Comparison of ENCODE assay signal across 1 cellular context in genomic region chr4:127630152-127630551, GRCh38.
TF ChIP-seq lines count a peak whose summit lies in the region.

No MANE protein-coding gene starts in this region.

TF ChIP-seq in K562, 482 proteins besides CTCF, POLR2A, EP300 and RAD21 (continued from another document and continues in another):
- TF ChIP-seq ARID3A (IDR thresholded peaks at IDR 0.05; ENCODE audit: borderline replicate concordance, low read depth, low read length) (no peak), ZNF134 (CRISPR knock-in tag; conservative IDR thresholded peaks at IDR 0.05) (peak; percentile 64), SRSF7 (optimal IDR thresholded peaks at IDR 0.05; ENCODE audit: low read depth, low read length) (no peak), FOXA3 (CRISPR knock-in tag; conservative IDR thresholded peaks at IDR 0.05 in 1 of 2, IDR thresholded peaks at IDR 0.05 in 1 of 2) (0 out of 4 replicates have a peak, but pooled peaks of 1 of the 2 experiments have one; percentile 29), RBM14 (IDR thresholded peaks at IDR 0.05; ENCODE audit: borderline replicate concordance, insufficient read depth, low read depth, low read length) (no peak), U2AF2 (optimal IDR thresholded peaks at IDR 0.05; ENCODE audit: low read depth, low read length) (no peak), PTBP1 (IDR thresholded peaks at IDR 0.05; ENCODE audit: low read depth, low read length) (no peak), ZNF551 (CRISPR knock-in tag; IDR thresholded peaks at IDR 0.05) (no peak), JUND (IDR thresholded peaks at IDR 0.05; ENCODE audit: borderline replicate concordance, low read depth, low read length) (no peak), JUND (tag; IDR thresholded peaks at IDR 0.05; ENCODE audit: borderline replicate concordance, low read depth, low read length) (peak; percentile 43; the same call in 1 of the 3 replicates), NCOA4 (IDR thresholded peaks at IDR 0.05; ENCODE audit: partially characterized antibody) (no peak), KAT7 (CRISPR knock-in tag; IDR thresholded peaks at IDR 0.05; ENCODE audit: borderline replicate concordance) (no peak), FOSL1 (tag; conservative IDR thresholded peaks at IDR 0.05) (no peak), HDAC3 (IDR thresholded peaks at IDR 0.05; ENCODE audit: borderline replicate concordance, partially characterized antibody) (no peak), E2F3 (CRISPR knock-in tag; IDR thresholded peaks at IDR 0.05) (peak; percentile 85), POLR2G (IDR thresholded peaks at IDR 0.05; ENCODE audit: low read depth, low read length) (no peak), ILK (tag; IDR thresholded peaks at IDR 0.05; ENCODE audit: borderline replicate concordance, low read depth) (peak; percentile 88), POLR3G (IDR thresholded peaks at IDR 0.05; ENCODE audit: extremely low read depth, insufficient read length, insufficient replicate concordance) (no peak), MITF (IDR thresholded peaks at IDR 0.05) (no peak), DDX20 (tag; IDR thresholded peaks at IDR 0.05; ENCODE audit: low read depth) (peak; percentile 92), HLTF (IDR thresholded peaks at IDR 0.05) (no peak), HMGN3 (IDR thresholded peaks at IDR 0.05; ENCODE audit: borderline replicate concordance, extremely low read depth, insufficient read length, low read depth, low read length) (no peak), SMARCA5 (IDR thresholded peaks at IDR 0.05) (no peak), MEF2D (tag; conservative IDR thresholded peaks at IDR 0.05; ENCODE audit: low read depth) (peak; percentile 92), RFX7 (CRISPR knock-in tag; IDR thresholded peaks at IDR 0.05) (no peak; the same call in 1 of the 2 replicates), ZBTB9 (CRISPR knock-in tag; IDR thresholded peaks at IDR 0.05) (peak; percentile 79; the same call in 1 of the 2 replicates), PTTG1 (tag; IDR thresholded peaks at IDR 0.05; ENCODE audit: low read depth) (peak; percentile 96), XRCC5 (IDR thresholded peaks at IDR 0.05; ENCODE audit: low read depth, low read length) (no peak), KDM1A (IDR thresholded peaks at IDR 0.05) (no peak), CHAMP1 (IDR thresholded peaks at IDR 0.05) (no peak), ZNF239 (CRISPR knock-in tag; IDR thresholded peaks at IDR 0.05) (peak; percentile 86), PPARD (CRISPR knock-in tag; IDR thresholded peaks at IDR 0.05) (no peak), STAT5B (CRISPR knock-in tag; IDR thresholded peaks at IDR 0.05) (peak; percentile 58; the same call in 1 of the 2 replicates), PYGO2 (tag; IDR thresholded peaks at IDR 0.05) (peak; percentile 93), ZNF583 (CRISPR knock-in tag; IDR thresholded peaks at IDR 0.05) (peak; percentile 93), WHSC1 (IDR thresholded peaks at IDR 0.05; ENCODE audit: low read length) (no peak), ZHX1 (conservative IDR thresholded peaks at IDR 0.05; ENCODE audit: low read length) (no peak), CBFA2T2 (conservative IDR thresholded peaks at IDR 0.05) (no peak), MYBL2 (IDR thresholded peaks at IDR 0.05; ENCODE audit: low read depth) (no peak), MYBL2 (CRISPR knock-in tag; IDR thresholded peaks at IDR 0.05; ENCODE audit: borderline replicate concordance) (no peak), SUPT5H (IDR thresholded peaks at IDR 0.05) (no peak), PRMT5 (CRISPR knock-in tag; IDR thresholded peaks at IDR 0.05) (no peak), U2AF1 (optimal IDR thresholded peaks at IDR 0.05; ENCODE audit: low read depth, low read length) (no peak), EWSR1 (IDR thresholded peaks at IDR 0.05; ENCODE audit: borderline replicate concordance, low read depth, partially characterized antibody) (no peak), ZFX (CRISPR knock-in tag; IDR thresholded peaks at IDR 0.05) (no peak), MEIS2 (IDR thresholded peaks at IDR 0.05; ENCODE audit: partially characterized antibody) (no peak), ZNF175 (CRISPR knock-in tag; IDR thresholded peaks at IDR 0.05; ENCODE audit: low read depth) (peak; percentile 92)
- TF ChIP-seq, protein P1, sequence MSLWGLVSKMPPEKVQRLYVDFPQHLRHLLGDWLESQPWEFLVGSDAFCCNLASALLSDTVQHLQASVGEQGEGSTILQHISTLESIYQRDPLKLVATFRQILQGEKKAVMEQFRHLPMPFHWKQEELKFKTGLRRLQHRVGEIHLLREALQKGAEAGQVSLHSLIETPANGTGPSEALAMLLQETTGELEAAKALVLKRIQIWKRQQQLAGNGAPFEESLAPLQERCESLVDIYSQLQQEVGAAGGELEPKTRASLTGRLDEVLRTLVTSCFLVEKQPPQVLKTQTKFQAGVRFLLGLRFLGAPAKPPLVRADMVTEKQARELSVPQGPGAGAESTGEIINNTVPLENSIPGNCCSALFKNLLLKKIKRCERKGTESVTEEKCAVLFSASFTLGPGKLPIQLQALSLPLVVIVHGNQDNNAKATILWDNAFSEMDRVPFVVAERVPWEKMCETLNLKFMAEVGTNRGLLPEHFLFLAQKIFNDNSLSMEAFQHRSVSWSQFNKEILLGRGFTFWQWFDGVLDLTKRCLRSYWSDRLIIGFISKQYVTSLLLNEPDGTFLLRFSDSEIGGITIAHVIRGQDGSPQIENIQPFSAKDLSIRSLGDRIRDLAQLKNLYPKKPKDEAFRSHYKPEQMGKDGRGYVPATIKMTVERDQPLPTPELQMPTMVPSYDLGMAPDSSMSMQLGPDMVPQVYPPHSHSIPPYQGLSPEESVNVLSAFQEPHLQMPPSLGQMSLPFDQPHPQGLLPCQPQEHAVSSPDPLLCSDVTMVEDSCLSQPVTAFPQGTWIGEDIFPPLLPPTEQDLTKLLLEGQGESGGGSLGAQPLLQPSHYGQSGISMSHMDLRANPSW (CRISPR knock-in tag; IDR thresholded peaks at IDR 0.05): no peak
- TF ChIP-seq, protein P2, sequence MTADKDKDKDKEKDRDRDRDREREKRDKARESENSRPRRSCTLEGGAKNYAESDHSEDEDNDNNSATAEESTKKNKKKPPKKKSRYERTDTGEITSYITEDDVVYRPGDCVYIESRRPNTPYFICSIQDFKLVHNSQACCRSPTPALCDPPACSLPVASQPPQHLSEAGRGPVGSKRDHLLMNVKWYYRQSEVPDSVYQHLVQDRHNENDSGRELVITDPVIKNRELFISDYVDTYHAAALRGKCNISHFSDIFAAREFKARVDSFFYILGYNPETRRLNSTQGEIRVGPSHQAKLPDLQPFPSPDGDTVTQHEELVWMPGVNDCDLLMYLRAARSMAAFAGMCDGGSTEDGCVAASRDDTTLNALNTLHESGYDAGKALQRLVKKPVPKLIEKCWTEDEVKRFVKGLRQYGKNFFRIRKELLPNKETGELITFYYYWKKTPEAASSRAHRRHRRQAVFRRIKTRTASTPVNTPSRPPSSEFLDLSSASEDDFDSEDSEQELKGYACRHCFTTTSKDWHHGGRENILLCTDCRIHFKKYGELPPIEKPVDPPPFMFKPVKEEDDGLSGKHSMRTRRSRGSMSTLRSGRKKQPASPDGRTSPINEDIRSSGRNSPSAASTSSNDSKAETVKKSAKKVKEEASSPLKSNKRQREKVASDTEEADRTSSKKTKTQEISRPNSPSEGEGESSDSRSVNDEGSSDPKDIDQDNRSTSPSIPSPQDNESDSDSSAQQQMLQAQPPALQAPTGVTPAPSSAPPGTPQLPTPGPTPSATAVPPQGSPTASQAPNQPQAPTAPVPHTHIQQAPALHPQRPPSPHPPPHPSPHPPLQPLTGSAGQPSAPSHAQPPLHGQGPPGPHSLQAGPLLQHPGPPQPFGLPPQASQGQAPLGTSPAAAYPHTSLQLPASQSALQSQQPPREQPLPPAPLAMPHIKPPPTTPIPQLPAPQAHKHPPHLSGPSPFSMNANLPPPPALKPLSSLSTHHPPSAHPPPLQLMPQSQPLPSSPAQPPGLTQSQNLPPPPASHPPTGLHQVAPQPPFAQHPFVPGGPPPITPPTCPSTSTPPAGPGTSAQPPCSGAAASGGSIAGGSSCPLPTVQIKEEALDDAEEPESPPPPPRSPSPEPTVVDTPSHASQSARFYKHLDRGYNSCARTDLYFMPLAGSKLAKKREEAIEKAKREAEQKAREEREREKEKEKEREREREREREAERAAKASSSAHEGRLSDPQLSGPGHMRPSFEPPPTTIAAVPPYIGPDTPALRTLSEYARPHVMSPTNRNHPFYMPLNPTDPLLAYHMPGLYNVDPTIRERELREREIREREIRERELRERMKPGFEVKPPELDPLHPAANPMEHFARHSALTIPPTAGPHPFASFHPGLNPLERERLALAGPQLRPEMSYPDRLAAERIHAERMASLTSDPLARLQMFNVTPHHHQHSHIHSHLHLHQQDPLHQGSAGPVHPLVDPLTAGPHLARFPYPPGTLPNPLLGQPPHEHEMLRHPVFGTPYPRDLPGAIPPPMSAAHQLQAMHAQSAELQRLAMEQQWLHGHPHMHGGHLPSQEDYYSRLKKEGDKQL (CRISPR knock-in tag; IDR thresholded peaks at IDR 0.05; ENCODE audit: borderline replicate concordance): no peak
- TF ChIP-seq, protein P3, sequence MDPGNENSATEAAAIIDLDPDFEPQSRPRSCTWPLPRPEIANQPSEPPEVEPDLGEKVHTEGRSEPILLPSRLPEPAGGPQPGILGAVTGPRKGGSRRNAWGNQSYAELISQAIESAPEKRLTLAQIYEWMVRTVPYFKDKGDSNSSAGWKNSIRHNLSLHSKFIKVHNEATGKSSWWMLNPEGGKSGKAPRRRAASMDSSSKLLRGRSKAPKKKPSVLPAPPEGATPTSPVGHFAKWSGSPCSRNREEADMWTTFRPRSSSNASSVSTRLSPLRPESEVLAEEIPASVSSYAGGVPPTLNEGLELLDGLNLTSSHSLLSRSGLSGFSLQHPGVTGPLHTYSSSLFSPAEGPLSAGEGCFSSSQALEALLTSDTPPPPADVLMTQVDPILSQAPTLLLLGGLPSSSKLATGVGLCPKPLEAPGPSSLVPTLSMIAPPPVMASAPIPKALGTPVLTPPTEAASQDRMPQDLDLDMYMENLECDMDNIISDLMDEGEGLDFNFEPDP (CRISPR knock-in tag; IDR thresholded peaks at IDR 0.05): 0 out of 2 replicates have a peak, but pooled peaks have one; percentile 79
